In genomic region chr2:229270551-229271410, GRCh38 we compare ENCODE assay signal across 8 cellular contexts. TPM values are rescaled to one million over a fixed set of nuclear protein-coding genes. Genes with fewer than 3 reads are reported as not detected.
DNase-seq lines count a peak whose midpoint lies in the region; ATAC-seq and TF ChIP-seq lines count a peak whose summit lies in the region.

PID1 (minus strand) TSS chr2:229271287; CDS start chr2:229271043, 244 bp downstream.

- H3K9ac ChIP-seq in Karpas-422 (ENCODE audit: low read length), result no peak within 1 kb of the TSS

- no peak for TF ChIP-seq CTCF in vagina (IDR thresholded peaks at IDR 0.05)

- no peaks in the 10 kb centered on the region for H3K36me3 ChIP-seq in ectodermal cell (ENCODE audit: control insufficient read depth, insufficient read depth, low read length)
- H3K36me3 ChIP-seq in mesodermal cell (ENCODE audit: control insufficient read depth, insufficient read depth, low read length), result no peaks in the 10 kb centered on the region
- no peaks in the 10 kb centered on the region for H3K36me3 ChIP-seq in vagina
- no peaks in the 10 kb centered on the region for H3K36me3 ChIP-seq in Karpas-422 (ENCODE audit: insufficient read depth, low read length)

- peak within 1 kb of the TSS; percentile 59 for H3K4me3 ChIP-seq in ectodermal cell (ENCODE audit: insufficient read depth, low read depth, low read length)
- H3K4me3 ChIP-seq in mesodermal cell (ENCODE audit: extremely low read depth, insufficient read depth, low read length, poor library complexity, severe bottlenecking), result peak within 1 kb of the TSS; percentile 50
- peak within 1 kb of the TSS; percentile 60 to 94 for H3K4me3 ChIP-seq in vagina
- H3K4me3 ChIP-seq in Karpas-422 (ENCODE audit: low read length), result no peak within 1 kb of the TSS

- H4K20me1 ChIP-seq in Karpas-422 (ENCODE audit: insufficient read depth, low read depth, low read length), result no peaks in the 10 kb centered on the region

- H3K27ac ChIP-seq in ectodermal cell (ENCODE audit: insufficient read depth, low read depth, low read length, poor library complexity, severe bottlenecking), result no peak within 1 kb of the TSS
- no peak within 1 kb of the TSS for H3K27ac ChIP-seq in mesodermal cell (ENCODE audit: low read depth, low read length, severe bottlenecking)
- peak within 1 kb of the TSS; percentile 75 for H3K27ac ChIP-seq in vagina
- no peak within 1 kb of the TSS for H3K27ac ChIP-seq in Karpas-422 (ENCODE audit: low read length)

- H3K9me2 ChIP-seq in Karpas-422 (replicated peaks; ENCODE audit: insufficient read depth, low read length), result no peaks in the 10 kb centered on the region

- no peak within 1 kb of the TSS for H2AFZ ChIP-seq in Karpas-422 (ENCODE audit: low read length)

- H3K4me2 ChIP-seq in Karpas-422 (ENCODE audit: low read depth, low read length, poor library complexity, severe bottlenecking), result no peak within 1 kb of the TSS

- DNase-seq in Ammon's horn (ENCODE audit: low spot score), result peak; percentile 56
- DNase-seq in NCI-H146 treated with DMSO at 0.1 percent for 48 hours (lab: John Stamatoyannopoulos, UW; ENCODE audit: unreplicated experiment), result peak; percentile 7
- no peak for DNase-seq in vagina (ENCODE audit: extremely low spot score in 2 of 2)
- DNase-seq in Karpas-422, result no peak
- no peak for DNase-seq in stimulated activated CD4-positive, alpha-beta T cell treated with anti-CD3 and anti-CD28 coated beads, Interleukin-12 subunit alpha, Interleukin-12 subunit beta, amount 100 ng/mL, for 4 hours

- ATAC-seq in GM19023 (IDR thresholded peaks at IDR 0.05; ENCODE audit: unreplicated experiment), result no peak

- no peaks in the 10 kb centered on the region for H3K9me3 ChIP-seq in ectodermal cell (ENCODE audit: control insufficient read depth, low read length)
- no peaks in the 10 kb centered on the region for H3K9me3 ChIP-seq in mesodermal cell (ENCODE audit: control insufficient read depth, low read length)
- no peaks in the 10 kb centered on the region for H3K9me3 ChIP-seq in vagina
- H3K9me3 ChIP-seq in Karpas-422 (ENCODE audit: low read length), result no peaks in the 10 kb centered on the region

- TF ChIP-seq POLR2A in vagina (IDR thresholded peaks at IDR 0.05), result peak in 1 of 2 donors; percentile 29

- H3K4me1 ChIP-seq in ectodermal cell (ENCODE audit: control insufficient read depth, insufficient read depth, low read length) (no peaks in the 10 kb centered on the region), mesodermal cell (ENCODE audit: control insufficient read depth, insufficient read depth, low read length, poor library complexity, severe bottlenecking) (no peaks in the 10 kb centered on the region), vagina (peaks cover 19% of the 10 kb centered on the region), Karpas-422 (ENCODE audit: low read length) (peaks cover 5% of the 10 kb centered on the region; the same call in 1 of the 2 replicates)

- H3K27me3 ChIP-seq in ectodermal cell (ENCODE audit: control insufficient read depth, insufficient read depth, low read length, poor library complexity, severe bottlenecking) (peaks cover 28% of the 10 kb centered on the region), vagina (no peaks in the 10 kb centered on the region), Karpas-422 (ENCODE audit: low read length) (no peaks in the 10 kb centered on the region)

- intact Hi-C loops in vagina (cut with DNase I), result loop anchor here (10.0 kb wide), 1 partner anchor 566 kb away; no protein-coding TSS in a partner anchor

- no peaks in the 10 kb centered on the region for H3K79me2 ChIP-seq in Karpas-422 (ENCODE audit: low read length)

- 7 to 8% methylated on average over 68 of the region's 68 CpGs for WGBS in ectodermal cell, 2 experiments
- 15 to 21% methylated on average over 32 to 35 of the region's 68 CpGs for WGBS in mesodermal cell (ENCODE audit: insufficient coverage in 2 of 2), 2 experiments

RNA-seq across cellular contexts. Expression of gene PID1, which starts in this region (rescaled TPM):
- polyA plus RNA-seq in ectodermal cell (2013, experiment 1 of 4), result 5.1 TPM
- 5.1 TPM for polyA plus RNA-seq in ectodermal cell (2013, experiment 2 of 4)
- polyA plus RNA-seq in ectodermal cell (2013, experiment 3 of 4), result 4.2 TPM
- polyA plus RNA-seq in ectodermal cell (2013, experiment 4 of 4), result 4.9 TPM
- 2.3 TPM for polyA plus RNA-seq in mesodermal cell (2013, experiment 1 of 2)
- 2.4 TPM for polyA plus RNA-seq in mesodermal cell (2013, experiment 2 of 2)
- 83.2 TPM for total RNA-seq in vagina
- not detected in 2 replicates for total RNA-seq in Karpas-422 (2014; rRNA removed; shearing (Covaris generic); ENCODE audit: low replicate concordance)

Comparison
In these comparisons a context has a peak if more than half of its experiments do, and no peak if none do; other contexts are left out.
1. RNA of gene PID1 (total RNA-seq): 83.2 TPM in vagina (single experiment); not detected in Karpas-422; every median in the first group is over 10 times any median in the second.
2. DNase-seq: peak in Ammon's horn (single experiment) and NCI-H146 treated with DMSO at 0.1 percent for 48 hours (single experiment); none in vagina (0 of 2), Karpas-422 (single experiment) and stimulated activated CD4-positive, alpha-beta T cell treated with anti-CD3 and anti-CD28 coated beads, Interleukin-12 subunit alpha, Interleukin-12 subunit beta, amount 100 ng/mL, for 4 hours (single experiment).